ENCODE assay signal across 8 cellular contexts in genomic region chr4:176791591-176792347, GRCh38. TPM values are rescaled to one million over a fixed set of nuclear protein-coding genes. Genes with fewer than 3 reads are reported as not detected.
A peak's percentile ranks its signal among the peaks of the same experiment; 100 is the strongest.
DNase-seq lines count a peak whose midpoint lies in the region; ATAC-seq and TF ChIP-seq lines count a peak whose summit lies in the region.

No MANE protein-coding gene starts in this region.

- peaks cover 34% of the 10 kb centered on the region for H3K27me3 Mint-ChIP-seq in activated naive CD8-positive, alpha-beta T cell
- H3K27me3 Mint-ChIP-seq in activated naive CD8-positive, alpha-beta T cell treated with anti-CD3 and anti-CD28 coated beads for 36 hours, result peaks cover 59% of the 10 kb centered on the region
- peaks cover 48% of the 10 kb centered on the region for H3K27me3 Mint-ChIP-seq in nephron (ENCODE audit: low read depth)

- H3K4me1 ChIP-seq in esophagus (ENCODE audit: control insufficient read depth in 2 of 2, insufficient read depth in 2 of 2, low read length in 1 of 2), result peaks cover 0 to 7% of the 10 kb centered on the region in 2 donors

- peak overlapping the region; percentile 57 to 71 for H3K4me3 ChIP-seq in esophagus (ENCODE audit: low read depth in 1 of 2, low read length in 2 of 2)

- DNase-seq in activated naive CD8-positive, alpha-beta T cell treated with anti-CD3 and anti-CD28 coated beads for 36 hours, result no peak
- DNase-seq in M059J (ENCODE audit: low read depth) (peak; percentile 65), ureter (ENCODE audit: low spot score) (no peak)

- H3K9me3 Mint-ChIP-seq in activated naive CD8-positive, alpha-beta T cell (ENCODE audit: low read depth), result no peaks in the 10 kb centered on the region
- H3K9me3 Mint-ChIP-seq in activated naive CD8-positive, alpha-beta T cell treated with anti-CD3 and anti-CD28 coated beads for 36 hours, result peaks cover 3% of the 10 kb centered on the region
- no peaks in the 10 kb centered on the region for H3K9me3 Mint-ChIP-seq in nephron

- H3K27ac ChIP-seq in esophagus (ENCODE audit: low read depth in 2 of 2, low read length in 1 of 2), result peak overlapping the region; percentile 20 to 53

- H3K27me3 ChIP-seq in esophagus (ENCODE audit: control insufficient read depth in 1 of 2, insufficient read depth in 2 of 2, low read length in 2 of 2), result no peaks in the 10 kb centered on the region

- H3K4me1 Mint-ChIP-seq in activated naive CD8-positive, alpha-beta T cell (ENCODE audit: low read depth), result peaks cover 11% of the 10 kb centered on the region
- peaks cover 3% of the 10 kb centered on the region for H3K4me1 Mint-ChIP-seq in activated naive CD8-positive, alpha-beta T cell treated with anti-CD3 and anti-CD28 coated beads for 36 hours
- peaks cover 7% of the 10 kb centered on the region for H3K4me1 Mint-ChIP-seq in nephron

- no peaks in the 10 kb centered on the region for H3K9me3 ChIP-seq in esophagus (ENCODE audit: control insufficient read depth in 2 of 2, insufficient read depth in 1 of 2, low read depth in 1 of 2, low read length in 1 of 2)

- no peak for ATAC-seq in GM21825 (IDR thresholded peaks at IDR 0.05; ENCODE audit: unreplicated experiment)
- ATAC-seq in GM18873 (IDR thresholded peaks at IDR 0.05; ENCODE audit: low FRiP score, unreplicated experiment), result no peak

- WGBS in esophagus, 2 donors, result 3 to 6% methylated on average over 44 to 47 of the region's 47 CpGs

- peak overlapping the region; percentile 31 for H3K4me3 Mint-ChIP-seq in activated naive CD8-positive, alpha-beta T cell
- H3K4me3 Mint-ChIP-seq in activated naive CD8-positive, alpha-beta T cell treated with anti-CD3 and anti-CD28 coated beads for 36 hours, result no peak overlapping the region
- peak overlapping the region; percentile 84 to 88 (median 86) for H3K4me3 Mint-ChIP-seq in nephron

- no peak overlapping the region for H3K27ac Mint-ChIP-seq in activated naive CD8-positive, alpha-beta T cell
- no peak overlapping the region for H3K27ac Mint-ChIP-seq in activated naive CD8-positive, alpha-beta T cell treated with anti-CD3 and anti-CD28 coated beads for 36 hours
- H3K27ac Mint-ChIP-seq in nephron, result peak overlapping the region in 2 of 3 experiments; percentile 30 to 54

- no peaks in the 10 kb centered on the region for H3K36me3 ChIP-seq in esophagus (ENCODE audit: control insufficient read depth in 2 of 2, insufficient read depth in 2 of 2, low read length in 1 of 2)

- H3K36me3 Mint-ChIP-seq in activated naive CD8-positive, alpha-beta T cell, result no peaks in the 10 kb centered on the region
- no peaks in the 10 kb centered on the region for H3K36me3 Mint-ChIP-seq in activated naive CD8-positive, alpha-beta T cell treated with anti-CD3 and anti-CD28 coated beads for 36 hours
- H3K36me3 Mint-ChIP-seq in nephron (ENCODE audit: low read depth), result no peaks in the 10 kb centered on the region

- no peak for TF ChIP-seq CTCF in nephron (IDR thresholded peaks at IDR 0.05; ENCODE audit: unreplicated experiment in 3 of 3)

RNA-seq across cellular contexts. Expression of gene VEGFC, which starts 1.0 kb away (rescaled TPM):
- total RNA-seq in activated naive CD8-positive, alpha-beta T cell treated with anti-CD3 and anti-CD28 coated beads for 36 hours, result not detected
- 54.5 and 80.4 TPM in 2 replicates for total RNA-seq in M059J (2014; rRNA removed; shearing (Covaris generic))
- polyA plus RNA-seq in esophagus, result 1 to 10 TPM; 1.3 to 2.3 TPM
- 13.7 TPM for total RNA-seq in ureter

Comparison
In these comparisons a context has a peak if more than half of its experiments do, and no peak if none do; other contexts are left out.
1. H3K27ac Mint-ChIP-seq: peak in nephron (2 of 3); none in activated naive CD8-positive, alpha-beta T cell (single experiment) and activated naive CD8-positive, alpha-beta T cell treated with anti-CD3 and anti-CD28 coated beads for 36 hours (single experiment).
2. RNA of gene VEGFC, which starts 1.0 kb away (total RNA-seq): 54.5 to 80.4 TPM in M059J and 13.7 TPM in ureter (single experiment); not detected in activated naive CD8-positive, alpha-beta T cell treated with anti-CD3 and anti-CD28 coated beads for 36 hours; every median in the first group is over 10 times any median in the second.